8 cellular contexts compared by ENCODE assay signal in the genomic region with DNA sequence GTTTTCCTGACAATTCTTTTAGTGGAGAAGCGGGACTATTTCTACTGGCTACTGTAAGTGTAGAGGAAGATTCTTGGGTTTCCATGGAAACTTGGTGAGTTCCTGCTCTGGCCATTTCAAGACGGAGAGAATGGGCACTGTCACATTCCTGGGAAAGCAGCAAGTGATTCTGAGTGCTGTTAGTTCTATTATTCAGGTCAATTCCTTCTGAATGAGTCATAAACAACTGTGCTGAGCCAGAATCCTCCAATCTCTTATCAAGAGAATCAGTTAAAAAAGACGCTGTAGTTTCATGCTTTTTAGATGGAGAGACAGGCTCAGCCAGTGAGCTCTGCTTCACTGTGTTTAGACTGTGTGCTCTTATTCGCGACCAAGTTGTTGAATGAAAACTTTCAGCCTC. TPM values are rescaled to one million over a fixed set of nuclear protein-coding genes. Genes with fewer than 3 reads are reported as not detected.
A peak's percentile ranks its signal among the peaks of the same experiment; 100 is the strongest.
DNase-seq lines count a peak whose midpoint lies in the region; ATAC-seq and TF ChIP-seq lines count a peak whose summit lies in the region.

No MANE protein-coding gene starts in this region.

- no peaks in the 10 kb centered on the region for H4K20me1 ChIP-seq in SK-N-SH (ENCODE audit: insufficient read depth)

- peaks cover 12 to 67% of the 10 kb centered on the region in 2 experiments for H3K36me3 ChIP-seq in SK-N-SH (replicated peaks in 1 of 2; ENCODE audit: control insufficient read depth in 1 of 2, insufficient read depth in 2 of 2, low read length in 1 of 2)

- TF ChIP-seq CTCF in SK-N-SH (IDR thresholded peaks at IDR 0.05), result no peak
- no peak for TF ChIP-seq CTCF in fibroblast of villous mesenchyme (IDR thresholded peaks at IDR 0.05; ENCODE audit: insufficient read depth, low read depth, low read length)

- H3K9me2 ChIP-seq in SK-N-SH, result no peaks in the 10 kb centered on the region

- H3K27me3 ChIP-seq in SK-N-SH (ENCODE audit: insufficient read depth), result no peaks in the 10 kb centered on the region

- peak overlapping the region; percentile 50; the same call in 1 of the 2 replicates for H3K9ac ChIP-seq in SK-N-SH

- WGBS in SK-N-SH (ENCODE audit: low lambda C conversion rate), result 5% methylated on average over 5 of the region's 5 CpGs

- peak overlapping the region; percentile 68; the same call in 1 of the 2 replicates for H3K4me2 ChIP-seq in SK-N-SH

- no peak for TF ChIP-seq RAD21 in SK-N-SH (IDR thresholded peaks at IDR 0.05; ENCODE audit: low read length)

- H3K4me1 ChIP-seq in SK-N-SH (ENCODE audit: control insufficient read depth in 1 of 2, insufficient read depth in 2 of 2, low read depth in 1 of 2, low read length in 1 of 2), result peaks cover 0 to 12% of the 10 kb centered on the region in 2 experiments; a peak in 3 of 4 replicates

- no peak for ATAC-seq in HG02623 (IDR thresholded peaks at IDR 0.05; ENCODE audit: unreplicated experiment)
- no peak for ATAC-seq in GM21367 (IDR thresholded peaks at IDR 0.05; ENCODE audit: unreplicated experiment)
- ATAC-seq in GM21381 (IDR thresholded peaks at IDR 0.05; ENCODE audit: unreplicated experiment), result no peak
- ATAC-seq in GM18498 (IDR thresholded peaks at IDR 0.05; ENCODE audit: unreplicated experiment), result no peak

- no peak overlapping the region for H2AFZ ChIP-seq in SK-N-SH (ENCODE audit: low read depth)

- H3F3A ChIP-seq in SK-N-SH (replicated peaks; ENCODE audit: insufficient read depth), result peaks cover 33% of the 10 kb centered on the region

- DNase-seq in H4 (ENCODE audit: low spot score), result peak; percentile 67
- DNase-seq in SK-N-SH, result peak; percentile 14
- peak; percentile 81 for DNase-seq in fibroblast of villous mesenchyme (ENCODE audit: low read depth)
- DNase-seq in skeletal muscle cell (ENCODE audit: low read depth), result peak; percentile 47

- H3K4me3 ChIP-seq in SK-N-SH (ENCODE audit: low read depth in 2 of 2, low read length in 1 of 2), result peak overlapping the region in 1 of 2 experiments; percentile 3; a peak in 1 of 4 replicates
- no peak overlapping the region for H3K4me3 ChIP-seq in fibroblast of villous mesenchyme (ENCODE audit: low read depth, low read length)
- H3K4me3 ChIP-seq in skeletal muscle cell (ENCODE audit: low read depth, low read length), result no peak overlapping the region

- TF ChIP-seq EP300 in SK-N-SH (IDR thresholded peaks at IDR 0.05; ENCODE audit: borderline replicate concordance in 1 of 2, low read depth in 1 of 2, low read length in 1 of 2), result peak in 1 of 2 experiments; percentile 60; a peak in 1 of 4 replicates

- H3K9me3 ChIP-seq in SK-N-SH, result 0 out of 2 replicates have a peak, but pooled peaks cover 1% of the 10 kb centered on the region

- POLR2A ChIA-PET in SK-N-SH (lab: Yijun Ruan, JAX), result no interaction called here

- H3K27ac ChIP-seq in SK-N-SH (ENCODE audit: low read depth in 2 of 2, low read length in 1 of 2), result peak overlapping the region; percentile 79 to 94; a peak in 3 of 4 replicates

- CTCF ChIA-PET in SK-N-SH (lab: Yijun Ruan, JAX), result no interaction called here

- H3K79me2 ChIP-seq in SK-N-SH (ENCODE audit: insufficient read depth), result peaks cover 69% of the 10 kb centered on the region

TF ChIP-seq in SK-N-SH, 30 proteins besides CTCF, POLR2A, EP300 and RAD21:
- no peak for TF ChIP-seq RCOR1 (IDR thresholded peaks at IDR 0.05; ENCODE audit: low read length)
- TF ChIP-seq, protein P1, sequence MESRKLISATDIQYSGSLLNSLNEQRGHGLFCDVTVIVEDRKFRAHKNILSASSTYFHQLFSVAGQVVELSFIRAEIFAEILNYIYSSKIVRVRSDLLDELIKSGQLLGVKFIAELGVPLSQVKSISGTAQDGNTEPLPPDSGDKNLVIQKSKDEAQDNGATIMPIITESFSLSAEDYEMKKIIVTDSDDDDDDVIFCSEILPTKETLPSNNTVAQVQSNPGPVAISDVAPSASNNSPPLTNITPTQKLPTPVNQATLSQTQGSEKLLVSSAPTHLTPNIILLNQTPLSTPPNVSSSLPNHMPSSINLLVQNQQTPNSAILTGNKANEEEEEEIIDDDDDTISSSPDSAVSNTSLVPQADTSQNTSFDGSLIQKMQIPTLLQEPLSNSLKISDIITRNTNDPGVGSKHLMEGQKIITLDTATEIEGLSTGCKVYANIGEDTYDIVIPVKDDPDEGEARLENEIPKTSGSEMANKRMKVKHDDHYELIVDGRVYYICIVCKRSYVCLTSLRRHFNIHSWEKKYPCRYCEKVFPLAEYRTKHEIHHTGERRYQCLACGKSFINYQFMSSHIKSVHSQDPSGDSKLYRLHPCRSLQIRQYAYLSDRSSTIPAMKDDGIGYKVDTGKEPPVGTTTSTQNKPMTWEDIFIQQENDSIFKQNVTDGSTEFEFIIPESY (IDR thresholded peaks at IDR 0.05; ENCODE audit: borderline replicate concordance, low read depth), result no peak
- TF ChIP-seq SIN3A (IDR thresholded peaks at IDR 0.05; ENCODE audit: borderline replicate concordance, low read depth, low read length), result 0 out of 2 replicates have a peak, but pooled peaks have one; percentile 65
- peak; percentile 24; the same call in 1 of the 2 replicates for TF ChIP-seq YY1 (IDR thresholded peaks at IDR 0.05; ENCODE audit: low read depth)
- TF ChIP-seq CHD2 (IDR thresholded peaks at IDR 0.05; ENCODE audit: low read length, partially characterized antibody), result no peak
- no peak; the same call in 1 of the 2 replicates for TF ChIP-seq MEF2A (IDR thresholded peaks at IDR 0.05; ENCODE audit: borderline replicate concordance, low read depth)
- TF ChIP-seq MXI1 (IDR thresholded peaks at IDR 0.05; ENCODE audit: low read depth, low read length), result no peak
- TF ChIP-seq ELF1 (IDR thresholded peaks at IDR 0.05), result peak; percentile 7; the same call in 1 of the 2 replicates
- no peak for TF ChIP-seq NRF1 (IDR thresholded peaks at IDR 0.05; ENCODE audit: low read depth, low read length)
- TF ChIP-seq, protein P2, sequence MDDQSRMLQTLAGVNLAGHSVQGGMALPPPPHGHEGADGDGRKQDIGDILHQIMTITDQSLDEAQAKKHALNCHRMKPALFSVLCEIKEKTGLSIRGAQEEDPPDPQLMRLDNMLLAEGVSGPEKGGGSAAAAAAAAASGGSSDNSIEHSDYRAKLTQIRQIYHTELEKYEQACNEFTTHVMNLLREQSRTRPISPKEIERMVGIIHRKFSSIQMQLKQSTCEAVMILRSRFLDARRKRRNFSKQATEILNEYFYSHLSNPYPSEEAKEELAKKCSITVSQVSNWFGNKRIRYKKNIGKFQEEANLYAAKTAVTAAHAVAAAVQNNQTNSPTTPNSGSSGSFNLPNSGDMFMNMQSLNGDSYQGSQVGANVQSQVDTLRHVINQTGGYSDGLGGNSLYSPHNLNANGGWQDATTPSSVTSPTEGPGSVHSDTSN (IDR thresholded peaks at IDR 0.05), result peak; percentile 71
- TF ChIP-seq GATA2 (CRISPR knock-in tag; IDR thresholded peaks at IDR 0.05), result no peak
- peak; percentile 30; the same call in 1 of the 2 replicates for TF ChIP-seq POLR2AphosphoS5 (IDR thresholded peaks at IDR 0.05; ENCODE audit: low read depth, low read length)
- TF ChIP-seq RXRA (IDR thresholded peaks at IDR 0.05; ENCODE audit: borderline replicate concordance, low read depth), result peak; percentile 21; the same call in 1 of the 2 replicates
- TF ChIP-seq TCF12 (IDR thresholded peaks at IDR 0.05), result peak; percentile 74; the same call in 1 of the 2 replicates
- TF ChIP-seq JUND (IDR thresholded peaks at IDR 0.05), result peak; percentile 93
- TF ChIP-seq, protein P3, sequence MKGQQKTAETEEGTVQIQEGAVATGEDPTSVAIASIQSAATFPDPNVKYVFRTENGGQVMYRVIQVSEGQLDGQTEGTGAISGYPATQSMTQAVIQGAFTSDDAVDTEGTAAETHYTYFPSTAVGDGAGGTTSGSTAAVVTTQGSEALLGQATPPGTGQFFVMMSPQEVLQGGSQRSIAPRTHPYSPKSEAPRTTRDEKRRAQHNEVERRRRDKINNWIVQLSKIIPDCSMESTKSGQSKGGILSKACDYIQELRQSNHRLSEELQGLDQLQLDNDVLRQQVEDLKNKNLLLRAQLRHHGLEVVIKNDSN (IDR thresholded peaks at IDR 0.05; ENCODE audit: borderline replicate concordance, low read depth), result 0 out of 2 replicates have a peak, but pooled peaks have one; percentile 29
- TF ChIP-seq, protein P4, sequence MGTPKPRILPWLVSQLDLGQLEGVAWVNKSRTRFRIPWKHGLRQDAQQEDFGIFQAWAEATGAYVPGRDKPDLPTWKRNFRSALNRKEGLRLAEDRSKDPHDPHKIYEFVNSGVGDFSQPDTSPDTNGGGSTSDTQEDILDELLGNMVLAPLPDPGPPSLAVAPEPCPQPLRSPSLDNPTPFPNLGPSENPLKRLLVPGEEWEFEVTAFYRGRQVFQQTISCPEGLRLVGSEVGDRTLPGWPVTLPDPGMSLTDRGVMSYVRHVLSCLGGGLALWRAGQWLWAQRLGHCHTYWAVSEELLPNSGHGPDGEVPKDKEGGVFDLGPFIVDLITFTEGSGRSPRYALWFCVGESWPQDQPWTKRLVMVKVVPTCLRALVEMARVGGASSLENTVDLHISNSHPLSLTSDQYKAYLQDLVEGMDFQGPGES (IDR thresholded peaks at IDR 0.05; ENCODE audit: low read depth, low read length), result no peak
- TF ChIP-seq TEAD4 (IDR thresholded peaks at IDR 0.05; ENCODE audit: borderline replicate concordance, insufficient read depth), result peak; percentile 86
- TF ChIP-seq FOSL2 (IDR thresholded peaks at IDR 0.05; ENCODE audit: borderline replicate concordance, low read depth), result peak; percentile 87
- TF ChIP-seq, protein P5, sequence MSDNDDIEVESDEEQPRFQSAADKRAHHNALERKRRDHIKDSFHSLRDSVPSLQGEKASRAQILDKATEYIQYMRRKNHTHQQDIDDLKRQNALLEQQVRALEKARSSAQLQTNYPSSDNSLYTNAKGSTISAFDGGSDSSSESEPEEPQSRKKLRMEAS (IDR thresholded peaks at IDR 0.05; ENCODE audit: low read depth), result peak; percentile 63; the same call in 1 of the 2 replicates
- peak; percentile 68 for TF ChIP-seq RFX5 (IDR thresholded peaks at IDR 0.05; ENCODE audit: low read length)
- TF ChIP-seq NFIC (IDR thresholded peaks at IDR 0.05; ENCODE audit: borderline replicate concordance), result peak; percentile 70

RNA-seq across cellular contexts. Expression of a gene that starts 19.6 kb away (rescaled TPM):
- 12.3 and 16.1 TPM in 2 replicates for total RNA-seq in H4 (2014; rRNA removed; shearing (Covaris generic))
- polyA plus RNA-seq in SK-N-SH (2012; rRNA removed), result 12.7 and 17.1 TPM in 2 replicates
- 13.3 and 14.4 TPM in 2 replicates for polyA plus RNA-seq in SK-N-SH (2012; cell fraction: cytosol; rRNA removed)
- 18.4 and 33.4 TPM in 2 replicates for polyA plus RNA-seq in SK-N-SH (2012; cell fraction: nucleus; rRNA removed)
- 20.0 and 32.8 TPM in 2 replicates for total RNA-seq in fibroblast of villous mesenchyme

RNA-seq across cellular contexts. Expression of a gene that starts 51.1 kb away (rescaled TPM):
- 38.5 and 41.9 TPM in 2 replicates for total RNA-seq in H4 (2014; rRNA removed; shearing (Covaris generic))
- 8.8 and 11.2 TPM in 2 replicates for polyA plus RNA-seq in SK-N-SH (2012; rRNA removed)
- 8.9 and 9.7 TPM in 2 replicates for polyA plus RNA-seq in SK-N-SH (2012; cell fraction: cytosol; rRNA removed)
- polyA plus RNA-seq in SK-N-SH (2012; cell fraction: nucleus; rRNA removed), result 7.8 and 9.0 TPM in 2 replicates
- 110 and 148 TPM in 2 replicates for total RNA-seq in fibroblast of villous mesenchyme

Comparison
In these comparisons a context has a peak if more than half of its experiments do, and no peak if none do; other contexts are left out.
1. DNase-seq: peak in every context shown above with its lines; median percentile 81 in fibroblast of villous mesenchyme; 67 in H4; 47 in skeletal muscle cell; 14 in SK-N-SH.